In genomic region chr5:87121315-87122170, GRCh38 we compare ENCODE assay signal across 1 cellular context.
TF ChIP-seq lines count a peak whose summit lies in the region.

No MANE protein-coding gene starts in this region.

TF ChIP-seq in GM12878, 131 proteins besides CTCF, POLR2A, EP300 and RAD21 (continued from another document):
- no peak for TF ChIP-seq PRDM15 (CRISPR knock-in tag; IDR thresholded peaks at IDR 0.05)
- no peak for TF ChIP-seq PBX3 (IDR thresholded peaks at IDR 0.05; ENCODE audit: insufficient replicate concordance, low read depth, low read length)
- no peak for TF ChIP-seq ESRRA (IDR thresholded peaks at IDR 0.05; ENCODE audit: low read length)
- TF ChIP-seq SMAD1 (IDR thresholded peaks at IDR 0.05; ENCODE audit: low read depth, partially characterized antibody), result no peak
- TF ChIP-seq WRNIP1 (IDR thresholded peaks at IDR 0.05; ENCODE audit: borderline replicate concordance, low read depth, low read length), result no peak
- peak; percentile 28; the same call in 1 of the 2 replicates for TF ChIP-seq ZBED1 (IDR thresholded peaks at IDR 0.05; ENCODE audit: borderline replicate concordance)
- peak; percentile 43; the same call in 1 of the 2 replicates for TF ChIP-seq IKZF1 (conservative IDR thresholded peaks at IDR 0.05)
- peak; percentile 74; the same call in 1 of the 2 replicates for TF ChIP-seq ZNF384 (IDR thresholded peaks at IDR 0.05; ENCODE audit: borderline replicate concordance, low read depth, low read length)
- TF ChIP-seq SUZ12 (IDR thresholded peaks at IDR 0.05; ENCODE audit: unreplicated experiment), result no peak
- TF ChIP-seq MTA2 (IDR thresholded peaks at IDR 0.05; ENCODE audit: low read depth), result peak; percentile 64; the same call in 1 of the 2 replicates
- TF ChIP-seq BMI1 (IDR thresholded peaks at IDR 0.05; ENCODE audit: borderline replicate concordance), result peak; percentile 43; the same call in 1 of the 2 replicates
- TF ChIP-seq BCL11A (IDR thresholded peaks at IDR 0.05; ENCODE audit: low read depth, low read length), result peak; percentile 65; the same call in 1 of the 2 replicates
- TF ChIP-seq EED (IDR thresholded peaks at IDR 0.05; ENCODE audit: low read depth), result peak; percentile 61; the same call in 1 of the 2 replicates
- peak; percentile 92 for TF ChIP-seq DPF2 (IDR thresholded peaks at IDR 0.05)
- TF ChIP-seq FOXM1 (IDR thresholded peaks at IDR 0.05; ENCODE audit: low read depth, low read length), result peak; percentile 85; the same call in 1 of the 2 replicates
- no peak for TF ChIP-seq ZZZ3 (IDR thresholded peaks at IDR 0.05; ENCODE audit: control insufficient read depth, insufficient read length, low read depth)
- TF ChIP-seq MEF2B (IDR thresholded peaks at IDR 0.05; ENCODE audit: partially characterized antibody, poor library complexity, severe bottlenecking), result peak; percentile 47
- TF ChIP-seq JUND (IDR thresholded peaks at IDR 0.05; ENCODE audit: low read depth, low read length), result peak; percentile 67; the same call in 1 of the 2 replicates
- no peak for TF ChIP-seq NKRF (conservative IDR thresholded peaks at IDR 0.05)
- TF ChIP-seq NBN (IDR thresholded peaks at IDR 0.05), result peak; percentile 29; the same call in 1 of the 2 replicates
- no peak for TF ChIP-seq NRF1 (conservative IDR thresholded peaks at IDR 0.05; ENCODE audit: low read depth, low read length)
- TF ChIP-seq RELB (IDR thresholded peaks at IDR 0.05; ENCODE audit: low read depth), result peak; percentile 67; the same call in 1 of the 2 replicates
